In the genomic region with DNA sequence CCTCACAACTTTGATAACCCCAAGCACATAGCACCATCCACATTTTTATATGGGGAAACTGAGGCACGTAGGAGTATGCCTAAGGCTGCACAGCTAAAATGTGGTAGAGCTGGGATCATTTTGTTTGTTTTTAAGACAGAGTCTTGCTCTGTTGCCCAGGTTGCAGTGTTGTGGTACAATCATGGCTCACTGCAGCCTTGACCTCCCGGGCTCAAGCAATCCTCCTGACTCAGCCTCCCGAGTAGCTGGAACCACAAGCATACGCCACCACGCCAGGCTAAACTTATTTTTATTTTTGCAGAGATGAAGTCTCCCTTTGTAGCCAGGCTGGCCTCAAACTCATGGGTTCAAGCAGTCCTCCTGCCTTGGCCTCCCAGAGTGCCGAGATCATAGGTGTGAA, we compare ENCODE assay signal across 30 cellular contexts.
"Had no signal": no experiment of that assay in that cellular context is flagged by ENCODE, and none has a peak within 500 bp of the region (broad histone marks: within the 10 kb centered on the region; RNA-seq: fewer than 3 reads in every experiment).

No MANE protein-coding gene starts in this region.

- H3K4me1 ChIP-seq: breast epithelium had no signal

- FAIRE-seq: astrocyte had no signal

- DNase-seq: activated B cell treated with CpG ODN at 0.5 μM for 24 hours; activated CD4-positive, alpha-beta memory T cell treated with anti-CD3 and anti-CD28 coated beads for 36 hours; activated CD4-positive, alpha-beta T cell treated with anti-CD3 and anti-CD28 coated beads for 4 hours; activated CD4-positive, alpha-beta T cell treated with anti-CD3 and anti-CD28 coated beads, Interleukin-2, amount 50 U/mL, for 1 hour; activated CD4-positive, CD25-positive, alpha-beta regulatory T cell treated with anti-CD3 and anti-CD28 coated beads, Interleukin-2, amount 50 U/mL, for 72 hours; activated CD8-positive, alpha-beta memory T cell treated with anti-CD3 and anti-CD28 coated beads, Interleukin-2, amount 50 U/mL, for 4 hours; activated gamma-delta T cell treated with Interleukin-2 at 50 U/mL for 16 hours; activated naive CD4-positive, alpha-beta T cell treated with anti-CD3 and anti-CD28 coated beads for 36 hours; activated T-cell treated with anti-CD3 and anti-CD28 coated beads for 4 hours; activated T-cell treated with anti-CD3 and anti-CD28 coated beads, Interleukin-2, amount 50 U/mL, for 4 hours; body of pancreas; Kasumi-1; KG1; MG63; NCI-H1048; NCI-H1436 treated with DMSO at 0.1 percent for 48 hours; NCI-H1694 treated with DMSO at 0.1 percent for 48 hours; NCI-H2029; NCI-H345; NCI-H524 treated with DMSO at 0.1 percent for 48 hours; SIG-M5; T-cell; T-helper 17 cell had no signal

- H3K4me3 ChIP-seq: adrenal gland, body of pancreas, breast epithelium, MG63 had no signal

- ATAC-seq: activated naive CD4-positive, alpha-beta T cell treated with anti-CD3 and anti-CD28 coated beads, Interleukin-2, amount 50 U/mL, for 72 hours; activated T-cell treated with anti-CD3 and anti-CD28 coated beads, Interleukin-2, amount 50 U/mL, for 4 hours; body of pancreas; Panc1; SK-N-SH treated with all-trans-retinoic acid at 6 μM for 48 hours; T-cell; T-helper 17 cell had no signal

- H3K27me3 ChIP-seq: adrenal gland, body of pancreas, breast epithelium, MG63 had no signal

- H3K36me3 ChIP-seq: adrenal gland, breast epithelium, MG63 had no signal

- H3K27ac ChIP-seq: VCaP had no signal

- H3K9me3 ChIP-seq: adrenal gland, body of pancreas, breast epithelium, MG63 had no signal
